In the genomic region with DNA sequence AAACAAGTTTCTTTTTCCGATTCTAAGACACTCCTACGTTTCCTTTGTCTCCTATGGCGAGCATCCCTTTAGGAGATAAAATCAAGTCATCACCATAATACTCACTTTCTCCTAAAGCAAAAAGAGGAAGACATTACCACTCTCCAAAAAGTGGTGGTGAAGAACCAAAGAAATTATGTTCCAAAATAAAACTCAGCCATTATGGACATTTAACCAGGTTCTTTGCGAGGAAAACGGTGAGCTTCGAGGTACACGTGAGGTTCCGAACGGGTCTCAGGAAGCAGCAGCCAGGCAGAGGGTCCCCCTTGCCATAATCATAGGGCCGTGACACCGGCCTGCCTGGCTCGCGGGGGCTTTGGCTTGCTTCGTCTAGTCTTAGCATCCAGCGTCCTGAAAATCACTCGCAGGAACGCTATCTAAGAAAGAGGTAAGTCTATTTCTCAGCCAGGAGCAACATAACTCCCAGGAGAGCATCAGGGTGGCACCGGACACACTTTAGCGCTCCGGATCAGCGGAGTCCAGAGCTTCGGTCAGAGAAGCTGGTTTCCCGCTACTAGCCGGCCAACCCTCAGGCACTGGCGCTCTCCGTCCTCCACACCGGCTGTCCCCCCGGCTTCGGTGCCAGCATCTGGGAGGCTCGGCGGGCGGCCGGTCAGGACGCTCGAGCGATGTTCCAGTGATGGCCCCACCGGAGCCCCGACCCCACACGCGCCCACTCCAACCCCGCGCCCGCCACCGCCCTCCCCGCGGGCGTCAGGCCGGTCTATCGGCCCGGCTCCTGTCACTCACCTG, we compare ENCODE assay signal across 8 cellular contexts.
DNase-seq lines count a peak whose midpoint lies in the region; ATAC-seq lines count a peak whose summit lies in the region.

No MANE protein-coding gene starts in this region.

- peak overlapping the region; percentile 91 to 94 for H3K9ac ChIP-seq in stomach smooth muscle (ENCODE audit: low read length in 2 of 2)

- H3K4me1 ChIP-seq in stomach smooth muscle (ENCODE audit: control insufficient read depth, insufficient read depth, low read length): peaks cover 33% of the 10 kb centered on the region

- H3K9me3 ChIP-seq in stomach smooth muscle (ENCODE audit: control insufficient read depth in 2 of 2, low read length in 2 of 2): no peaks in the 10 kb centered on the region

- H3K27me3 Mint-ChIP-seq in central memory CD8-positive, alpha-beta T cell: no peaks in the 10 kb centered on the region

- peak overlapping the region; percentile 83 for H3K27ac Mint-ChIP-seq in central memory CD8-positive, alpha-beta T cell (ENCODE audit: low read depth)

- DNase-seq in ACHN (peak; percentile 42), RKO (ENCODE audit: low spot score) (peak; percentile 62), left kidney (ENCODE audit: low read depth, low spot score) (peak; percentile 70), NCI-H2029 treated with DMSO at 0.1 percent for 48 hours (lab: John Stamatoyannopoulos, UW) (no peak)
- DNase-seq in central memory CD8-positive, alpha-beta T cell (ENCODE audit: low spot score in 2 of 2): peak in 1 of 2 donors; percentile 32

- peaks cover 3 to 4% of the 10 kb centered on the region in 2 donors for H3K36me3 ChIP-seq in stomach smooth muscle (ENCODE audit: control insufficient read depth in 2 of 2, insufficient read depth in 2 of 2, low read length in 2 of 2)

- H3K9me3 Mint-ChIP-seq in central memory CD8-positive, alpha-beta T cell: no peaks in the 10 kb centered on the region

- peak overlapping the region; percentile 95 to 97 for H3K4me3 ChIP-seq in stomach smooth muscle (ENCODE audit: low read length in 2 of 2)

- H3K4me1 Mint-ChIP-seq in central memory CD8-positive, alpha-beta T cell: peaks cover 38% of the 10 kb centered on the region

- H3K4me3 Mint-ChIP-seq in central memory CD8-positive, alpha-beta T cell: peak overlapping the region; percentile 88

- ATAC-seq in GM18511 (IDR thresholded peaks at IDR 0.05; ENCODE audit: unreplicated experiment) (peak; percentile 50), HG02970 (IDR thresholded peaks at IDR 0.05; ENCODE audit: low FRiP score, unreplicated experiment) (peak; percentile 43)
- peak; percentile 30 for ATAC-seq in central memory CD8-positive, alpha-beta T cell (replicated peaks; ENCODE audit: extremely low read depth, poor library complexity, severe bottlenecking)

- no peaks in the 10 kb centered on the region for H3K27me3 ChIP-seq in stomach smooth muscle (ENCODE audit: control insufficient read depth in 1 of 2, insufficient read depth in 2 of 2, low read length in 2 of 2)

- H3K27ac ChIP-seq in stomach smooth muscle (ENCODE audit: low read length): peak overlapping the region; percentile 87

- in situ Hi-C loops in ACHN (cut with HindIII; ENCODE audit: low pct_ligation_motif_present, low pct_unique_long_range_greater_than_20kb, low sequenced_read_pairs): no loop called here

- peaks cover 21% of the 10 kb centered on the region for H3K36me3 Mint-ChIP-seq in central memory CD8-positive, alpha-beta T cell (ENCODE audit: insufficient read depth)
